19 cellular contexts compared by ENCODE assay signal in the genomic region with DNA sequence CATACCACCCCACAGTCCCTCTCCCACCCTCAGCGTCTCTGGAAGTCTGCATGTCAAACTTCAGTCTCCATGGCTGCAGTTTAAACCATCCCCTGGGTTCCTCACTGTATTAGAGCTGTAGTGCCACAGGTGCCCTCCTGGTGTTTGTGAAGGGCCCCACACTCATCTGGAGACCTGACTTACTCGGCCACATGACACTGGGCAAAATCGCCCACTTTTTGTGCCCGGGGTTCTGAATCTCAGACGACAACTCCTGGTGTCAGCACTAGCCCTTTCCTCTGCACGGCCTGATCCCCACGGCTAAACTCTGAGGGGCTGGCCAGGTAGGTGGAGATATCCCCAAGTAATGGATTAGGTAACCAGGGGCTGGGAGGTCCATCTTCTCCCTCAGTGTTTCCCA. TPM values are rescaled to one million over a fixed set of nuclear protein-coding genes. Genes with fewer than 3 reads are reported as not detected.
A peak's percentile ranks its signal among the peaks of the same experiment; 100 is the strongest.
DNase-seq lines count a peak whose midpoint lies in the region; ATAC-seq, FAIRE-seq and TF ChIP-seq lines count a peak whose summit lies in the region.
"Had no signal": no experiment of that assay in that cellular context is flagged by ENCODE, and none has a peak within 500 bp of the region (broad histone marks: within the 10 kb centered on the region; RNA-seq: fewer than 3 reads in every experiment).

No MANE protein-coding gene starts in this region.

- no peak overlapping the region for H2BK20ac ChIP-seq in H1 (ENCODE audit: low read length)

- H3K27me3 Mint-ChIP-seq in type B pancreatic cell = peaks cover 3% of the 10 kb centered on the region
- H3K27me3 Mint-ChIP-seq in CD4-positive, alpha-beta memory T cell = peaks cover 0 to 5% of the 10 kb centered on the region in 2 donors

- H2BK120ac ChIP-seq in H1 (replicated peaks; ENCODE audit: low read depth, low read length) = no peak overlapping the region
- no peak overlapping the region for H2BK120ac ChIP-seq in trophoblast cell (ENCODE audit: insufficient read depth, low read length, poor library complexity)

- 0 out of 2 replicates have a peak overlapping the region, but pooled peaks have one; percentile 37 for H4K8ac ChIP-seq in H1 (ENCODE audit: extremely low read depth, insufficient read depth, low read length)
- H4K8ac ChIP-seq in trophoblast cell (ENCODE audit: low read depth, low read length) = no peak overlapping the region

- H3K14ac ChIP-seq in H1 (ENCODE audit: insufficient read length) (no peak overlapping the region), trophoblast cell (ENCODE audit: low read length) (no peak overlapping the region)

- H3K4me1 ChIP-seq in heart left ventricle (peaks cover 23 to 99% (median 84%) of the 10 kb centered on the region in 12 donors), H1 (replicated peaks in 1 of 4; ENCODE audit: control insufficient read depth in 3 of 4, insufficient read depth in 4 of 4, low read length in 3 of 4) (peaks cover 17 to 34% (median 25%) of the 10 kb centered on the region in 4 experiments), neutrophil (ENCODE audit: control insufficient read depth in 1 of 2, insufficient read depth in 1 of 2, low read depth in 1 of 2, low read length in 1 of 2) (peaks cover 76 to 86% of the 10 kb centered on the region in 2 experiments), trophoblast cell (ENCODE audit: control insufficient read depth in 1 of 2, insufficient read depth in 2 of 2, low read length in 2 of 2) (peaks cover 2 to 4% of the 10 kb centered on the region in 2 experiments)
- peaks cover 4% of the 10 kb centered on the region for H3K4me1 ChIP-seq in CD4-positive, alpha-beta memory T cell (ENCODE audit: insufficient read depth, low read length)

- no peak overlapping the region for H3K18ac ChIP-seq in H1 (ENCODE audit: extremely low read depth, low read length)
- H3K18ac ChIP-seq in trophoblast cell (ENCODE audit: low read length) = no peak overlapping the region

- no peak overlapping the region for H3K4me3 ChIP-seq in heart left ventricle
- H3K4me3 ChIP-seq in H1 (ENCODE audit: extremely low read depth in 1 of 4, insufficient read depth in 2 of 4, low read depth in 3 of 4, low read length in 4 of 4) = no peak overlapping the region
- H3K4me3 ChIP-seq in neutrophil (ENCODE audit: low read depth in 1 of 2, low read length in 1 of 2) = peak overlapping the region; percentile 66 to 99
- no peak overlapping the region for H3K4me3 ChIP-seq in CD4-positive, alpha-beta memory T cell (ENCODE audit: low read length in 2 of 2)
- no peak overlapping the region for H3K4me3 ChIP-seq in trophoblast cell (ENCODE audit: low read depth, low read length)
- H3K4me3 ChIP-seq: uterus had no signal

- H3K79me1 ChIP-seq in H1 (ENCODE audit: low read depth, low read length) = peaks cover 17% of the 10 kb centered on the region
- no peaks in the 10 kb centered on the region for H3K79me1 ChIP-seq in trophoblast cell (ENCODE audit: low read length)

- H3K9ac ChIP-seq in H1 (replicated peaks in 1 of 4; ENCODE audit: extremely low read depth in 1 of 4, low read depth in 3 of 4, low read length in 3 of 4) = no peak overlapping the region
- H3K9ac ChIP-seq in trophoblast cell (ENCODE audit: low read length) = no peak overlapping the region

- peaks cover 3 to 9% of the 10 kb centered on the region in 2 experiments for H4K20me1 ChIP-seq in H1 (replicated peaks in 1 of 2; ENCODE audit: control insufficient read depth in 1 of 2, insufficient read depth in 2 of 2, low read length in 2 of 2)

- DNase-seq in heart left ventricle = no peak
- no peak for DNase-seq in cardiac septum (ENCODE audit: low spot score)
- peak in 1 of 2 experiments; percentile 20 for DNase-seq in H1 (ENCODE audit: low read depth in 1 of 2, low spot score in 2 of 2)
- no peak for DNase-seq in type B pancreatic cell (ENCODE audit: extremely low spot score, unreplicated experiment)
- DNase-seq in CD4-positive, alpha-beta memory T cell = no peak
- no peak for DNase-seq in DMS153 treated with DMSO at 0.1 percent for 48 hours (lab: John Stamatoyannopoulos, UW; ENCODE audit: unreplicated experiment)
- no peak for DNase-seq in trophoblast cell
- DNase-seq: activated CD4-positive, alpha-beta memory T cell treated with anti-CD3 and anti-CD28 coated beads, Interleukin-2, amount 10 ng/mL, durations not matched to agents 7 days and 5 days; cerebellar nuclear complex; immature natural killer cell; NCI-H1092 had no signal

- CTCF ChIA-PET in H1 (lab: Charles Lee; ENCODE audit: partially characterized antibody) = interaction anchor here (40.4 to 42.0 kb wide), 2 partner anchors 3 to 12 kb away, joined by 1070 read pairs; a partner anchor contains a TSS
- CTCF ChIA-PET in CD4-positive, alpha-beta memory T cell (lab: Charles Lee; ENCODE audit: partially characterized antibody) = interaction anchor here (0.8 to 1.8 kb wide), 3 partner anchors 14 to 225 kb away, joined by 3 to 7 read pairs (median 3); no protein-coding TSS in a partner anchor

- no peak for FAIRE-seq in H1 (lab: Jason Lieb, UNC)
- FAIRE-seq: endometrium, small intestine had no signal

- H3K36me3 Mint-ChIP-seq in type B pancreatic cell = no peaks in the 10 kb centered on the region
- H3K36me3 Mint-ChIP-seq in CD4-positive, alpha-beta memory T cell = no peaks in the 10 kb centered on the region
- H3K36me3 Mint-ChIP-seq: mesothelial cell of epicardium, T-cell had no signal

- H3K4me2 ChIP-seq in H1 (ENCODE audit: insufficient read depth in 1 of 2, low read depth in 2 of 2, low read length in 2 of 2) (no peak overlapping the region), trophoblast cell (ENCODE audit: low read length) (no peak overlapping the region)

- intact Hi-C loops in heart left ventricle (cut with DNase I) (no loop called here), cardiac septum (cut with DNase I) (loop anchor here (1.0 kb wide), 1 partner anchor 23 kb away; a partner anchor contains a TSS)
- intact Hi-C loops in CD4-positive, alpha-beta memory T cell (cut with micrococcal nuclease) = no loop called here

- POLR2A ChIA-PET in H1 (lab: Charles Lee; ENCODE audit: partially characterized antibody) = interaction anchor here (0.8 to 19.0 kb wide), 3 partner anchors 11 to 224 kb away, joined by 3 to 343 read pairs (median 3); no protein-coding TSS in a partner anchor
- POLR2A ChIA-PET in CD4-positive, alpha-beta memory T cell (lab: Charles Lee; ENCODE audit: partially characterized antibody) = interaction anchor here (0.6 kb wide), 1 partner anchor 107 kb away, joined by 3 read pairs; no protein-coding TSS in a partner anchor

- peaks cover 26% of the 10 kb centered on the region for H3K4me1 Mint-ChIP-seq in type B pancreatic cell (ENCODE audit: unreplicated experiment)
- H3K4me1 Mint-ChIP-seq in CD4-positive, alpha-beta memory T cell = peaks cover 0 to 4% (median 2%) of the 10 kb centered on the region in 4 donors

- TF ChIP-seq RAD21 in H1 (IDR thresholded peaks at IDR 0.05 in 1 of 2, conservative IDR thresholded peaks at IDR 0.05 in 1 of 2; ENCODE audit: low read depth in 2 of 2, low read length in 2 of 2) = no peak

- 85 to 91% (median 90%) methylated on average over 7 of the region's 7 CpGs for WGBS in heart left ventricle, 4 donors
- WGBS in H1 (ENCODE audit: extremely low coverage in 1 of 2, insufficient coverage in 1 of 2, insufficient read length in 1 of 2, insufficient replicate concordance in 2 of 2, low coverage in 1 of 2, low lambda C conversion rate in 2 of 2, missing lambda C conversion rate in 1 of 2), 2 experiments = 97% methylated on average over 7 of the region's 7 CpGs; no CpG with 5 or more reads in 1 of the 2 experiments
- WGBS in trophoblast cell (ENCODE audit: extremely low coverage, insufficient coverage, insufficient read length) = no CpG with 5 or more reads among the region's 7 CpGs

- TF ChIP-seq EP300 in H1 (IDR thresholded peaks at IDR 0.05; ENCODE audit: borderline replicate concordance in 1 of 2, low read depth in 2 of 2, low read length in 2 of 2) = no peak

- H3K27ac Mint-ChIP-seq in type B pancreatic cell = peak overlapping the region; percentile 79
- peak overlapping the region in 1 of 7 donors; percentile 68 for H3K27ac Mint-ChIP-seq in CD4-positive, alpha-beta memory T cell
- H3K27ac Mint-ChIP-seq: activated CD4-positive, alpha-beta memory T cell treated with anti-CD3 and anti-CD28 coated beads, Interleukin-2, amount 10 ng/mL, durations not matched to agents 7 days and 5 days; immature natural killer cell; mesothelial cell of epicardium; T-cell had no signal

- H2BK5ac ChIP-seq in H1 (ENCODE audit: low read depth, low read length) (no peak overlapping the region), trophoblast cell (ENCODE audit: low read depth, low read length, poor library complexity) (no peak overlapping the region)

- H3K9me3 ChIP-seq in heart left ventricle = no peaks in the 10 kb centered on the region
- no peaks in the 10 kb centered on the region for H3K9me3 ChIP-seq in H1 (ENCODE audit: insufficient read depth in 2 of 2, low read depth in 1 of 2, low read length in 1 of 2)
- no peaks in the 10 kb centered on the region for H3K9me3 ChIP-seq in neutrophil
- H3K9me3 ChIP-seq in CD4-positive, alpha-beta memory T cell (ENCODE audit: control insufficient read depth in 1 of 2, low read length in 2 of 2) = no peaks in the 10 kb centered on the region
- peaks cover 2% of the 10 kb centered on the region for H3K9me3 ChIP-seq in trophoblast cell (ENCODE audit: insufficient read depth, low read depth, low read length)
- H3K9me3 ChIP-seq: uterus had no signal

- H3K4ac ChIP-seq in H1 (replicated peaks; ENCODE audit: insufficient read length, low read depth, low read length) = no peak overlapping the region
- H3K4ac ChIP-seq in trophoblast cell (ENCODE audit: low read depth, low read length) = no peak overlapping the region

- H3K79me2 ChIP-seq in H1 (ENCODE audit: control insufficient read depth in 1 of 2, insufficient read depth in 2 of 2, low read length in 2 of 2) = peaks cover 0 to 59% of the 10 kb centered on the region in 2 experiments; a peak in 3 of 4 replicates
- no peaks in the 10 kb centered on the region for H3K79me2 ChIP-seq in trophoblast cell (ENCODE audit: control insufficient read depth, insufficient read depth, low read length, poor library complexity)

- no peaks in the 10 kb centered on the region for H3K9me3 Mint-ChIP-seq in type B pancreatic cell
- no peaks in the 10 kb centered on the region for H3K9me3 Mint-ChIP-seq in CD4-positive, alpha-beta memory T cell
- H3K9me3 Mint-ChIP-seq: activated CD4-positive, alpha-beta memory T cell treated with anti-CD3 and anti-CD28 coated beads, Interleukin-2, amount 10 ng/mL, durations not matched to agents 7 days and 5 days; activated T-helper 2 cell treated with anti-CD3 and anti-CD28 coated beads, Interferon-gamma antibody, Interleukin-2, Interleukin-4, amounts not matched to agents 10 μg/mL and 5 μg/mL and 100 μg/mL, durations not matched to agents 14 hours and 24 hours and 36 hours; immature natural killer cell; mesothelial cell of epicardium; T-cell had no signal

- H3K27ac ChIP-seq in heart left ventricle (peak overlapping the region in 11 of 12 donors; percentile 66 to 100 (median 78)), H1 (ENCODE audit: low read depth, low read length) (no peak overlapping the region), neutrophil (peak overlapping the region; percentile 98), trophoblast cell (ENCODE audit: low read depth, low read length) (no peak overlapping the region)
- no peak overlapping the region for H3K27ac ChIP-seq in CD4-positive, alpha-beta memory T cell (ENCODE audit: low read depth, low read length)
- H3K27ac ChIP-seq: VCaP had no signal

- no peaks in the 10 kb centered on the region for H3K27me3 ChIP-seq in heart left ventricle
- H3K27me3 ChIP-seq in H1 (replicated peaks in 1 of 4; ENCODE audit: control insufficient read depth in 3 of 4, extremely low read depth in 1 of 4, insufficient read depth in 3 of 4, low read length in 3 of 4) = no peaks in the 10 kb centered on the region; a peak in 1 of 7 replicates
- no peaks in the 10 kb centered on the region for H3K27me3 ChIP-seq in neutrophil
- peaks cover 10% of the 10 kb centered on the region for H3K27me3 ChIP-seq in CD4-positive, alpha-beta memory T cell (ENCODE audit: insufficient read depth, low read length)
- peaks cover 5% of the 10 kb centered on the region for H3K27me3 ChIP-seq in trophoblast cell (ENCODE audit: insufficient read depth, low read length)
- H3K27me3 ChIP-seq: uterus had no signal

- no peak overlapping the region for H3K56ac ChIP-seq in H1 (replicated peaks; ENCODE audit: insufficient read length, low read depth, low read length)

- H2AK5ac ChIP-seq in H1 (ENCODE audit: low read depth, low read length) (no peak overlapping the region), trophoblast cell (ENCODE audit: low read length) (no peak overlapping the region)

- H2BK15ac ChIP-seq in H1 (ENCODE audit: low read length) = no peak overlapping the region

- H2BK12ac ChIP-seq in H1 (ENCODE audit: low read depth, low read length) (no peak overlapping the region), trophoblast cell (ENCODE audit: low read length) (no peak overlapping the region)

- no peak for TF ChIP-seq POLR2A in heart left ventricle (IDR thresholded peaks at IDR 0.05)
- TF ChIP-seq POLR2A in H1 (IDR thresholded peaks at IDR 0.05; ENCODE audit: control extremely low read depth in 1 of 2, low read depth in 2 of 2, low read length in 2 of 2) = no peak

- TF ChIP-seq CTCF in heart left ventricle (IDR thresholded peaks at IDR 0.05) = no peak
- TF ChIP-seq CTCF in H1 (IDR thresholded peaks at IDR 0.05; ENCODE audit: control extremely low read depth in 1 of 3, insufficient read depth in 1 of 3, low read depth in 1 of 3, low read length in 3 of 3) = no peak
- TF ChIP-seq CTCF in neutrophil (IDR thresholded peaks at IDR 0.05) = no peak
- TF ChIP-seq CTCF in type B pancreatic cell (conservative IDR thresholded peaks at IDR 0.05) = no peak

- H2AFZ ChIP-seq in H1 (ENCODE audit: low read length) = no peak overlapping the region
- H2AFZ ChIP-seq in trophoblast cell (ENCODE audit: insufficient read depth, low read length, poor library complexity) = no peak overlapping the region

- H3K23ac ChIP-seq in H1 (ENCODE audit: insufficient read length) (no peak overlapping the region), trophoblast cell (ENCODE audit: low read length) (no peak overlapping the region)

- no peak overlapping the region for H4K91ac ChIP-seq in H1 (replicated peaks; ENCODE audit: insufficient read length, low read length)
- H4K91ac ChIP-seq in trophoblast cell (ENCODE audit: low read depth, low read length) = no peak overlapping the region

- no peak overlapping the region for H4K12ac ChIP-seq in trophoblast cell (ENCODE audit: low read depth, low read length)

- no peak for ATAC-seq in heart left ventricle
- ATAC-seq: T-cell had no signal

- H3K4me3 Mint-ChIP-seq in type B pancreatic cell = no peak overlapping the region
- no peak overlapping the region for H3K4me3 Mint-ChIP-seq in CD4-positive, alpha-beta memory T cell
- H3K4me3 Mint-ChIP-seq: activated CD4-positive, alpha-beta memory T cell treated with anti-CD3 and anti-CD28 coated beads, Interleukin-2, amount 10 ng/mL, durations not matched to agents 7 days and 5 days; immature natural killer cell; mesothelial cell of epicardium; T-cell had no signal

- peaks cover 2% of the 10 kb centered on the region; the same call in 1 of the 2 replicates for H3K23me2 ChIP-seq in H1 (ENCODE audit: low read depth, low read length)

- H3K36me3 ChIP-seq in heart left ventricle = peaks cover 0 to 8% (median 4%) of the 10 kb centered on the region in 9 donors
- H3K36me3 ChIP-seq in H1 (ENCODE audit: control insufficient read depth in 2 of 4, insufficient read depth in 4 of 4, low read length in 3 of 4) = peaks cover 0 to 3% (median 1%) of the 10 kb centered on the region in 4 experiments; a peak in 3 of 8 replicates
- peaks cover 66% of the 10 kb centered on the region for H3K36me3 ChIP-seq in neutrophil
- no peaks in the 10 kb centered on the region for H3K36me3 ChIP-seq in CD4-positive, alpha-beta memory T cell (ENCODE audit: insufficient read depth, low read length)
- no peaks in the 10 kb centered on the region for H3K36me3 ChIP-seq in trophoblast cell (ENCODE audit: control insufficient read depth in 1 of 2, insufficient read depth in 2 of 2, low read length in 2 of 2)
- H3K36me3 ChIP-seq: uterus had no signal

- no peak overlapping the region for H4K5ac ChIP-seq in H1 (ENCODE audit: insufficient read length, low read depth, low read length)

RNA-seq across cellular contexts. Expression of a gene that starts 6.5 kb away (rescaled TPM):
- total RNA-seq in heart left ventricle (10 to 100 TPM; 10.1 to 33.2 (median 14.0) TPM), cardiac septum (13.7 TPM), type B pancreatic cell (ENCODE audit: low replicate concordance) (5.3 and 9.7 TPM in 2 replicates)
- polyA plus RNA-seq in heart left ventricle (10 to 100 TPM in 1 of 2 donors, 1 to 10 TPM in 1; 9.0 to 14.5 TPM), H1 (2011; rRNA removed) (4.2 and 5.7 TPM in 2 replicates)
- total RNA-seq in H1 (2021; fragmentation: NEBNext Ultra II Directional; extraction: Animal tissue kit (Norgen Biotek cat#: 25700)) = 10.9 and 11.5 TPM in 2 replicates
- 5.8 TPM for polyA plus RNA-seq in H1 (2011; cell fraction: cytosol; rRNA removed)
- polyA plus RNA-seq in H1 (2011; cell fraction: nucleus; rRNA removed) = 7.1 TPM
- polyA plus RNA-seq in H1 (2012, experiment 1 of 2) = 9.7 to 13.7 TPM (median 10.9 TPM) in 4 replicates
- polyA plus RNA-seq in H1 (2012, experiment 2 of 2) = 6.0 TPM
- 2.7 TPM for polyA plus RNA-seq in H1 (2013, experiment 1 of 2)
- 2.4 TPM for polyA plus RNA-seq in H1 (2013, experiment 2 of 2)
- polyA minus RNA-seq in H1 (2011; rRNA and poly(A)+ RNA removed) = 9.7 and 10.6 TPM in 2 replicates
- 3.5 TPM for polyA minus RNA-seq in H1 (2011; cell fraction: cytosol; rRNA and poly(A)+ RNA removed)
- 15.2 TPM for polyA minus RNA-seq in H1 (2011; cell fraction: nucleus; rRNA and poly(A)+ RNA removed)
- 1 to 10 TPM; 2.2 to 2.4 TPM for total RNA-seq in CD4-positive, alpha-beta memory T cell
- polyA plus RNA-seq in CD4-positive, alpha-beta memory T cell = under 1 TPM; 0.16 to 0.24 TPM
- 0.73 and 0.79 TPM in 2 replicates for polyA plus RNA-seq in trophoblast cell (2013)

RNA-seq across cellular contexts. Expression of a gene that starts 23.0 kb away (rescaled TPM):
- 10 to 100 TPM in 2 of 9 donors, 1 to 10 TPM in 7; 5.7 to 12.9 (median 7.4) TPM for total RNA-seq in heart left ventricle
- polyA plus RNA-seq in heart left ventricle = 1 to 10 TPM; 2.9 to 7.3 TPM
- total RNA-seq in cardiac septum = 7.6 TPM
- total RNA-seq in H1 (2021; fragmentation: NEBNext Ultra II Directional; extraction: Animal tissue kit (Norgen Biotek cat#: 25700)) = 24.7 and 25.4 TPM in 2 replicates
- 5.4 and 7.5 TPM in 2 replicates for polyA plus RNA-seq in H1 (2011; rRNA removed)
- polyA plus RNA-seq in H1 (2011; cell fraction: cytosol; rRNA removed) = 9.9 TPM
- 5.2 TPM for polyA plus RNA-seq in H1 (2011; cell fraction: nucleus; rRNA removed)
- 11.0 to 15.2 TPM (median 12.3 TPM) in 4 replicates for polyA plus RNA-seq in H1 (2012, experiment 1 of 2)
- polyA plus RNA-seq in H1 (2012, experiment 2 of 2) = 2.0 TPM
- polyA plus RNA-seq in H1 (2013, experiment 1 of 2) = 14.9 TPM
- 14.6 TPM for polyA plus RNA-seq in H1 (2013, experiment 2 of 2)
- 12.3 and 17.1 TPM in 2 replicates for polyA minus RNA-seq in H1 (2011; rRNA and poly(A)+ RNA removed)
- 13.5 TPM for polyA minus RNA-seq in H1 (2011; cell fraction: cytosol; rRNA and poly(A)+ RNA removed)
- 16.8 TPM for polyA minus RNA-seq in H1 (2011; cell fraction: nucleus; rRNA and poly(A)+ RNA removed)
- total RNA-seq in type B pancreatic cell (ENCODE audit: low replicate concordance) = 13.2 and 18.1 TPM in 2 replicates
- total RNA-seq in CD4-positive, alpha-beta memory T cell = 10 to 100 TPM; 22.2 to 26.0 TPM
- polyA plus RNA-seq in CD4-positive, alpha-beta memory T cell = 10 to 100 TPM; 10.1 to 13.9 TPM
- 9.1 and 9.7 TPM in 2 replicates for polyA plus RNA-seq in trophoblast cell (2013)

Comparison
In these comparisons a context has a peak if more than half of its experiments do, and no peak if none do; other contexts are left out.
1. H3K27ac ChIP-seq: peak in heart left ventricle (11 of 12) and neutrophil (single experiment); none in H1 (single experiment), CD4-positive, alpha-beta memory T cell (single experiment) and trophoblast cell (single experiment).
2. H3K4me3 ChIP-seq: peak in neutrophil (2 of 2); none in heart left ventricle (0 of 12), H1 (0 of 4), CD4-positive, alpha-beta memory T cell (0 of 2) and trophoblast cell (single experiment).